In the genomic region with DNA sequence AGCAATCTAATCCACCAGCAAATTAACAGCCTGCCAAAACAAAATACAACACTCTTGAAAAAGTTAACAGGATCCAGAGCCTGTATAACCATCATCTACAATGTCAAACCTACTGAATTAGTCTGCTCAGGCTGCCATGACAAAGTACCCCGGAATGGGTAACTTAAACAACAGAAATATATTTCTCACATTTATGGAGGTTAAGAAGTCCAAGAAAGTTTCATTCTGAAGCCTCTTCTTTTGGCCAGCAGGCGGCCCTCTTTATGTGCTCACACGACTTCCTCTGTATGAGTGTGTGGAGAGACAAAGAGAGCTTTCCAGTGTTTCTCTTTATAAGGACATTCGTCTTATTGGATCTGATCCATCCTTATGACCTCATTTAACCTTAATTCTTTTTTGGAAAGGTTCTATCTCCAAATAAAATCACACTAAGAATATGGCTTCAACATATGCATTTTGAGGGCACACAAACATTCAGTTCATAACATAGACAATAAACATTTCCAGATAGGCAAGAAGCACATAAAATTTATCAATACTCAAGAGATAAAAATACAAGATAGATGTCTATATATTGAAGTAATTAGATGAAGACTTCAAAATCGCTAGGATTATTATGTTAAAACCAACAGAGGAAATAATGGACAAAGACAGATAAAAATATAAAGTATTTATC, we compare ENCODE assay signal across 1 cellular context.
TF ChIP-seq lines count a peak whose summit lies in the region.

No MANE protein-coding gene starts in this region.

TF ChIP-seq in SK-N-SH, 30 proteins besides CTCF, POLR2A, EP300 and RAD21:
- TF ChIP-seq MXI1 (IDR thresholded peaks at IDR 0.05; ENCODE audit: low read depth, low read length) (no peak), TCF12 (IDR thresholded peaks at IDR 0.05) (no peak), SMC3 (IDR thresholded peaks at IDR 0.05; ENCODE audit: low read depth, low read length) (peak; percentile 67), RFX5 (IDR thresholded peaks at IDR 0.05; ENCODE audit: low read length) (no peak), GABPA (IDR thresholded peaks at IDR 0.05; ENCODE audit: low read depth) (no peak)
